Comparison of ENCODE assay signal across 1 cellular context in the genomic region with DNA sequence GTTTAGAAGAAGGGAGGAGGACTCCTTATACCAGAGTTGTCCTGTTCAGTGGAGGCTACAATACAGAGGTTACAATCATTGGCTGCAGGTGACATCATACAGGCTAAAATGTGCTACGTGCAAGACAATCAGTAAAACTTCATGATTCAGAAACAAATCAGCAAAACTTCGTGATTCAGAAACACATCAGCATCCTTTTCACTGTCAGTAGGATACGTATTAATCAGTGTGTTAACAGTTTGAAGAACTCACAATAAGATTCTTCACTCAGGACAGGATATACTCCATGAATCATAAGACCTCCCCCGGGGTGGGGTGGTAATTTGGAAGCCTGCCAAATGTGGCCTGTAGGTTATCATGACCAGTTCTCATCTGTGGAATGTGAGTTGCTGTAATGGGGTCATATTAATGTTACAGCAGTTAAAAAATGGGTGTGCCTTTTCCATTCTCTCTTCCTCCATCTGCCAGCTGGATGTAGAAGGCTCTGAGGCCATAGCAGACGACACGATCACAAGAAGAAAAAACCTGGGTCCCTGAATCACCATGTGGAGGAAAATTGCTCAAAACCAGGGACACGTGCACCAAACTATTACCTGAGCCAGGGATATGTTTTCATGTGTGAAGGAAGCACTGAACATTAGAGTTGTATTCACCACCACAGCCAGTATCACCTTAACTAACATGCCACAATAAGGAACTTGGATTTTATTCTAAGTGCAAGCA.
TF ChIP-seq lines count a peak whose summit lies in the region.

No MANE protein-coding gene starts in this region.

TF ChIP-seq in HEK293, 187 proteins besides CTCF, POLR2A, EP300 and RAD21 (continued from another document):
- TF ChIP-seq, protein P1, sequence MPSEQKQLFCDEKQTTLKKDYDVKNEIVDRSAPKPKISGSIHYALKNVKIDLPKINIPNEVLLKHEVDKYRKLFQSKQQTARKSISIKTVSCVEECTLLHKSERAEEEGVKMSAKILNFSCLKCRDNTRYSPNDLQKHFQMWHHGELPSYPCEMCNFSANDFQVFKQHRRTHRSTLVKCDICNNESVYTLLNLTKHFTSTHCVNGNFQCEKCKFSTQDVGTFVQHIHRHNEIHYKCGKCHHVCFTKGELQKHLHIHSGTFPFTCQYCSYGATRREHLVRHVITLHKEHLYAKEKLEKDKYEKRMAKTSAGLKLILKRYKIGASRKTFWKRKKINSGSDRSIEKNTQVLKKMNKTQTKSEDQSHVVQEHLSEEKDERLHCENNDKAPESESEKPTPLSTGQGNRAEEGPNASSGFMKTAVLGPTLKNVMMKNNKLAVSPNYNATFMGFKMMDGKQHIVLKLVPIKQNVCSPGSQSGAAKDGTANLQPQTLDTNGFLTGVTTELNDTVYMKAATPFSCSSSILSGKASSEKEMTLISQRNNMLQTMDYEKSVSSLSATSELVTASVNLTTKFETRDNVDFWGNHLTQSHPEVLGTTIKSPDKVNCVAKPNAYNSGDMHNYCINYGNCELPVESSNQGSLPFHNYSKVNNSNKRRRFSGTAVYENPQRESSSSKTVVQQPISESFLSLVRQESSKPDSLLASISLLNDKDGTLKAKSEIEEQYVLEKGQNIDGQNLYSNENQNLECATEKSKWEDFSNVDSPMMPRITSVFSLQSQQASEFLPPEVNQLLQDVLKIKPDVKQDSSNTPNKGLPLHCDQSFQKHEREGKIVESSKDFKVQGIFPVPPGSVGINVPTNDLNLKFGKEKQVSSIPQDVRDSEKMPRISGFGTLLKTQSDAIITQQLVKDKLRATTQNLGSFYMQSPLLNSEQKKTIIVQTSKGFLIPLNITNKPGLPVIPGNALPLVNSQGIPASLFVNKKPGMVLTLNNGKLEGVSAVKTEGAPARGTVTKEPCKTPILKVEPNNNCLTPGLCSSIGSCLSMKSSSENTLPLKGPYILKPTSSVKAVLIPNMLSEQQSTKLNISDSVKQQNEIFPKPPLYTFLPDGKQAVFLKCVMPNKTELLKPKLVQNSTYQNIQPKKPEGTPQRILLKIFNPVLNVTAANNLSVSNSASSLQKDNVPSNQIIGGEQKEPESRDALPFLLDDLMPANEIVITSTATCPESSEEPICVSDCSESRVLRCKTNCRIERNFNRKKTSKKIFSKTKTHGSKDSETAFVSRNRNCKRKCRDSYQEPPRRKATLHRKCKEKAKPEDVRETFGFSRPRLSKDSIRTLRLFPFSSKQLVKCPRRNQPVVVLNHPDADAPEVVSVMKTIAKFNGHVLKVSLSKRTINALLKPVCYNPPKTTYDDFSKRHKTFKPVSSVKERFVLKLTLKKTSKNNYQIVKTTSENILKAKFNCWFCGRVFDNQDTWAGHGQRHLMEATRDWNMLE (tag by site-specific recombination; conservative IDR thresholded peaks at IDR 0.05; ENCODE audit: low read depth): peak; percentile 23; the same call in 1 of the 2 replicates
- TF ChIP-seq TRIM28 (IDR thresholded peaks at IDR 0.05; ENCODE audit: borderline replicate concordance, low read length) (0 out of 2 replicates have a peak, but pooled peaks have one; percentile 34), SALL2 (tag by site-specific recombination; IDR thresholded peaks at IDR 0.05; ENCODE audit: borderline replicate concordance) (no peak), ZNF26 (tag by site-specific recombination; IDR thresholded peaks at IDR 0.05) (no peak), ZNF423 (tag by site-specific recombination; IDR thresholded peaks at IDR 0.05) (no peak), PATZ1 (tag by site-specific recombination; IDR thresholded peaks at IDR 0.05) (no peak), ZNF677 (tag by site-specific recombination; IDR thresholded peaks at IDR 0.05) (no peak), ZNF488 (tag by site-specific recombination; IDR thresholded peaks at IDR 0.05) (no peak), ZNF184 (tag by site-specific recombination; IDR thresholded peaks at IDR 0.05) (peak; percentile 67; the same call in 1 of the 2 replicates), ZNF629 (tag by site-specific recombination; IDR thresholded peaks at IDR 0.05) (peak; percentile 57)
TF ChIP-seq in HEK293: peak in this region for 17.
